Comparison of ENCODE assay signal across 14 cellular contexts in the genomic region with DNA sequence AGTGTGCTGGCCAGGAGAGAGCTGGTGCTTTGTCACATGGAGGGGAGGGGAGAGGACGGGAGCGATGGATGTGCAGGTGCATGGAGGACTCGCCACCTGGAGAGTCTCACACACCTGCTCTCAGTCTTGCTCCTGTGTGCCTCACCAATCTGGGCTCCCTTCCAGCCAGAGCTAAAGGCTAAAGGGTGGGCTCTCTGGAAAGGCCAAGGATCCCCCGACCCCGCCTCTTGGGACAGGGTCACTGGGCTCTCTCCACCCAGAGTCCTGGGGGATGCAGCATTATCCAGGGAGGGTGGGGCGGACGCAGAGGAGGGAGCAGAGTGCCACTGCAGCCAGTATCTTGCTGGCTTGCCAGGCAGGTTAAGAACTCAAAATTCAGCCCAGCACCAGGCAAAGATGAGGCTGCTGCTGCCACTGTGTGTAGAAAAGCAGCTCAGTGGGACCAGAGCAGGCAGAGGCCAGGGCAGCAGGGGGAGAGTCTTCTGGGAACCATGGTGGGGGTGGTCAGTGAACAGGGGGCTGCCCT. TPM values are rescaled to one million over a fixed set of nuclear protein-coding genes. Genes with fewer than 3 reads are reported as not detected.
DNase-seq lines count a peak whose midpoint lies in the region; ATAC-seq and TF ChIP-seq lines count a peak whose summit lies in the region.
"Had no signal": no experiment of that assay in that cellular context is flagged by ENCODE, and none has a peak within 500 bp of the region (broad histone marks: within the 10 kb centered on the region; RNA-seq: fewer than 3 reads in every experiment).

No MANE protein-coding gene starts in this region.

- H3K27ac ChIP-seq in right atrium auricular region (no peak overlapping the region), endodermal cell (ENCODE audit: low read depth, low read length) (no peak overlapping the region), aorta (ENCODE audit: low read depth in 1 of 2, low read length in 2 of 2) (no peak overlapping the region), uterus (no peak overlapping the region)

- peaks cover 0 to 15% of the 10 kb centered on the region in 2 donors for H3K4me1 ChIP-seq in right atrium auricular region
- H3K4me1 ChIP-seq in endodermal cell (ENCODE audit: control insufficient read depth, insufficient read depth, low read length): no peaks in the 10 kb centered on the region
- no peaks in the 10 kb centered on the region for H3K4me1 ChIP-seq in aorta (ENCODE audit: control insufficient read depth in 1 of 2, insufficient read depth in 2 of 2, low read length in 2 of 2)
- peaks cover 2 to 3% of the 10 kb centered on the region in 2 donors for H3K4me1 ChIP-seq in uterus

- H3K36me3 ChIP-seq in right atrium auricular region: no peaks in the 10 kb centered on the region
- no peaks in the 10 kb centered on the region for H3K36me3 ChIP-seq in endodermal cell (ENCODE audit: control insufficient read depth, insufficient read depth, low read length)
- H3K36me3 ChIP-seq in aorta (ENCODE audit: control insufficient read depth in 1 of 2, insufficient read depth in 2 of 2, low read length in 1 of 2): no peaks in the 10 kb centered on the region
- H3K36me3 ChIP-seq in uterus: no peaks in the 10 kb centered on the region
- H3K36me3 ChIP-seq: HAP-1 had no signal

- H3K9me3 Mint-ChIP-seq in endodermal cell: no peaks in the 10 kb centered on the region
- H3K9me3 Mint-ChIP-seq: central memory CD8-positive, alpha-beta T cell; stimulated activated naive CD8-positive, alpha-beta T cell treated with anti-CD3 and anti-CD28 coated beads, Interleukin-15, amount 100 ng/mL, for 72 hours; T-helper 1 cell treated with Interleukin-12 subunit alpha and Interleukin-12 subunit beta and Interleukin-4 antibody, amounts not matched to agents 30 μg/mL and 1 μg/mL, for 36 hours had no signal

- ATAC-seq in left cardiac atrium: no peak
- ATAC-seq in aorta (ENCODE audit: low FRiP score): no peak
- ATAC-seq: stimulated activated naive CD8-positive, alpha-beta T cell treated with anti-CD3 and anti-CD28 coated beads, Interleukin-15, amount 100 ng/mL, for 72 hours had no signal

- no peaks in the 10 kb centered on the region for H3K36me3 Mint-ChIP-seq in endodermal cell (ENCODE audit: low read depth)

- intact Hi-C loops in left cardiac atrium (cut with DNase I) (no loop called here), aorta (cut with DNase I) (no loop called here), uterus (cut with DNase I; ENCODE audit: low total_unique reads) (no loop called here)

- TF ChIP-seq POLR2A in uterus (IDR thresholded peaks at IDR 0.05): no peak

- TF ChIP-seq CTCF in right atrium auricular region (IDR thresholded peaks at IDR 0.05) (no peak), endodermal cell (conservative IDR thresholded peaks at IDR 0.05) (no peak), uterus (IDR thresholded peaks at IDR 0.05) (no peak)

- H3K9ac ChIP-seq in endodermal cell (ENCODE audit: extremely low read depth, low read length, poor library complexity, severe bottlenecking): no peak overlapping the region

- no peaks in the 10 kb centered on the region for H3K4me1 Mint-ChIP-seq in endodermal cell

- H3K27me3 Mint-ChIP-seq in endodermal cell (ENCODE audit: insufficient read depth): peaks cover 9% of the 10 kb centered on the region
- H3K27me3 Mint-ChIP-seq: central memory CD8-positive, alpha-beta T cell; stimulated activated naive CD8-positive, alpha-beta T cell treated with anti-CD3 and anti-CD28 coated beads, Interleukin-15, amount 100 ng/mL, for 72 hours had no signal

- H3K9me3 ChIP-seq in right atrium auricular region (no peaks in the 10 kb centered on the region), endodermal cell (ENCODE audit: control insufficient read depth, low read length) (no peaks in the 10 kb centered on the region), aorta (ENCODE audit: control insufficient read depth, low read length) (no peaks in the 10 kb centered on the region), uterus (no peaks in the 10 kb centered on the region)
- H3K9me3 ChIP-seq: HAP-1 had no signal

- DNase-seq in right atrium auricular region (ENCODE audit: low spot score) (peak; percentile 44), left cardiac atrium (no peak), NCI-H2196 (lab: John Stamatoyannopoulos, UW; ENCODE audit: unreplicated experiment) (peak; percentile 63), endodermal cell (peak; percentile 52), aorta (peak; percentile 38 to 56), uterus (no peak), D341Med (ENCODE audit: low spot score) (no peak), midbrain (lab: John Stamatoyannopoulos, UW) (no peak)
- DNase-seq: AML-193, Kasumi-1 had no signal

- no peak overlapping the region for H3K4me3 Mint-ChIP-seq in endodermal cell
- H3K4me3 Mint-ChIP-seq: central memory CD8-positive, alpha-beta T cell; stimulated activated naive CD8-positive, alpha-beta T cell treated with anti-CD3 and anti-CD28 coated beads, Interleukin-15, amount 100 ng/mL, for 72 hours; T-helper 1 cell treated with Interleukin-12 subunit alpha and Interleukin-12 subunit beta and Interleukin-4 antibody, amounts not matched to agents 30 μg/mL and 1 μg/mL, for 36 hours had no signal

- no peaks in the 10 kb centered on the region for H3K27me3 ChIP-seq in right atrium auricular region
- peaks cover 3% of the 10 kb centered on the region for H3K27me3 ChIP-seq in endodermal cell (ENCODE audit: control insufficient read depth, insufficient read depth, low read length, poor library complexity, severe bottlenecking)
- no peaks in the 10 kb centered on the region for H3K27me3 ChIP-seq in aorta (ENCODE audit: control insufficient read depth in 1 of 2, insufficient read depth in 2 of 2, low read length in 1 of 2)
- no peaks in the 10 kb centered on the region for H3K27me3 ChIP-seq in uterus

- WGBS in endodermal cell (ENCODE audit: insufficient coverage in 1 of 2, insufficient read length in 1 of 2), 2 experiments: 85 to 93% methylated on average over 4 to 7 of the region's 7 CpGs
- 87 to 92% methylated on average over 7 of the region's 7 CpGs for WGBS in aorta, 2 donors

- H3K4me3 ChIP-seq in right atrium auricular region (no peak overlapping the region), endodermal cell (ENCODE audit: low read length) (no peak overlapping the region), aorta (ENCODE audit: low read length in 2 of 2) (no peak overlapping the region), uterus (no peak overlapping the region)
- H3K4me3 ChIP-seq: HAP-1 had no signal

- no peak overlapping the region for H3K27ac Mint-ChIP-seq in endodermal cell
- H3K27ac Mint-ChIP-seq: T-helper 1 cell treated with Interleukin-12 subunit alpha and Interleukin-12 subunit beta and Interleukin-4 antibody, amounts not matched to agents 30 μg/mL and 1 μg/mL, for 36 hours had no signal

RNA-seq across cellular contexts. Expression of a gene that starts 5.4 kb away (rescaled TPM):
- total RNA-seq in right atrium auricular region: 10 to 100 TPM; 31.4 to 49.1 TPM
- total RNA-seq in left cardiac atrium: 10 to 100 TPM; 42.4 to 46.2 TPM
- 10 to 100 TPM; 35.7 to 51.4 TPM for total RNA-seq in endodermal cell
- 49.5 TPM for polyA plus RNA-seq in endodermal cell (2013, experiment 1 of 2)
- 41.3 TPM for polyA plus RNA-seq in endodermal cell (2013, experiment 2 of 2)
- 100 to 1,000 TPM in 1 of 2 donors, 10 to 100 TPM in 1; 78.0 to 106 TPM for total RNA-seq in aorta
- polyA plus RNA-seq in aorta: 10 to 100 TPM; 18.0 to 54.6 TPM
- total RNA-seq in uterus: 100 to 1,000 TPM in 3 of 4 donors, 10 to 100 TPM in 1; 72.1 to 187 (median 144) TPM

RNA-seq across cellular contexts. Expression of a gene that starts 6.7 kb away (rescaled TPM):
- total RNA-seq in right atrium auricular region (10 to 100 TPM; 16.9 to 51.2 TPM), left cardiac atrium (10 to 100 TPM; 38.1 to 40.6 TPM), endodermal cell (1 to 10 TPM; 3.5 to 4.8 TPM), aorta (10 to 100 TPM; 42.1 to 63.2 TPM), uterus (10 to 100 TPM; 30.7 to 69.2 (median 33.9) TPM)
- 2.5 TPM for polyA plus RNA-seq in endodermal cell (2013, experiment 1 of 2)
- polyA plus RNA-seq in endodermal cell (2013, experiment 2 of 2): 2.2 TPM
- polyA plus RNA-seq in aorta: 10 to 100 TPM; 10.9 to 20.8 TPM

Comparison
In these comparisons a context has a peak if more than half of its experiments do, and no peak if none do; other contexts are left out.
1. DNase-seq: peak in right atrium auricular region (single experiment), NCI-H2196 (single experiment), endodermal cell (single experiment) and aorta (2 of 2); none in left cardiac atrium (single experiment), uterus (0 of 2), D341Med (single experiment) and midbrain (single experiment).